In genomic region chr7:154996101-154996500, GRCh38 we compare ENCODE assay signal across 30 cellular contexts. TPM values are rescaled to one million over a fixed set of nuclear protein-coding genes. Genes with fewer than 3 reads are reported as not detected.
DNase-seq lines count a peak whose midpoint lies in the region; ATAC-seq, FAIRE-seq and TF ChIP-seq lines count a peak whose summit lies in the region.
"Had no signal": no experiment of that assay in that cellular context is flagged by ENCODE, and none has a peak within 500 bp of the region (broad histone marks: within the 10 kb centered on the region; RNA-seq: fewer than 3 reads in every experiment).

No MANE protein-coding gene starts in this region.

- H3K79me1 ChIP-seq in H9 (ENCODE audit: insufficient read depth, low read depth, low read length, poor library complexity, severe bottlenecking): peaks cover 5% of the 10 kb centered on the region

- H3K4me2 ChIP-seq in H9 (ENCODE audit: insufficient read depth, insufficient read length, low read length) (no peak overlapping the region), K562 (ENCODE audit: insufficient read depth, low read length) (no peak overlapping the region)
- H3K4me2 ChIP-seq: A549, BLaER1 had no signal

- POLR2A ChIA-PET in K562 (lab: Yijun Ruan, JAX): interaction anchor here (0.7 to 1.4 kb wide), 2 partner anchors 11 to 487 kb away, joined by 3 to 4 read pairs; no protein-coding TSS in a partner anchor

- H2BK12ac ChIP-seq in H9 (ENCODE audit: insufficient read length, low read depth, low read length): no peak overlapping the region

- no CpG with 5 or more reads among the region's 1 CpG for WGBS in H9 (ENCODE audit: extremely low coverage, insufficient read length, low lambda C conversion rate)
- WGBS in K562 (ENCODE audit: insufficient coverage, low coverage, missing lambda C conversion rate): 85% methylated on average over 1 of the region's 1 CpG

- CTCF ChIA-PET in K562 (lab: Yijun Ruan, JAX; ENCODE audit: low intra/inter-chr PET ratio): no interaction called here

- TF ChIP-seq POLR2A in K562 (conservative IDR thresholded peaks at IDR 0.05): no peak

- no peaks in the 10 kb centered on the region for H3K23me2 ChIP-seq in H9 (ENCODE audit: insufficient read length, low read depth, low read length, poor library complexity, severe bottlenecking)

- H3K36me3 ChIP-seq in K562 (ENCODE audit: control insufficient read depth, insufficient read depth, low read length) (peaks cover 89% of the 10 kb centered on the region), iPS-20b (ENCODE audit: insufficient read depth, low read depth, low read length) (peaks cover 67% of the 10 kb centered on the region), BE2C (peaks cover 64% of the 10 kb centered on the region)

- H2BK15ac ChIP-seq in H9 (ENCODE audit: low read depth, low read length): no peak overlapping the region

- H3K4me3 ChIP-seq in K562: no peak overlapping the region
- H3K4me3 ChIP-seq in iPS-20b (ENCODE audit: low read length): no peak overlapping the region
- no peak overlapping the region for H3K4me3 ChIP-seq in BE2C (ENCODE audit: low read depth, low read length)
- H3K4me3 ChIP-seq: A549, BLaER1 had no signal

- DNase-seq in G401 (ENCODE audit: low spot score) (peak; percentile 5), H9 (no peak), K562 (ENCODE audit: extremely low read depth in 1 of 4, low spot score in 3 of 4) (no peak), BE2C (no peak)
- DNase-seq: AML-193; C1 segment of cervical spinal cord; CD4-positive, alpha-beta memory T cell; CD4-positive, CD25-positive, alpha-beta regulatory T cell; CD8-positive, alpha-beta memory T cell; COR-L47; DMS 273 treated with DMSO at 0.1 percent for 48 hours; DMS153; DMS53; DMS79; DND-41; EL; GF-D8 had no signal

- TF ChIP-seq CTCF in H9 (conservative IDR thresholded peaks at IDR 0.05) (no peak), K562 (IDR thresholded peaks at IDR 0.05 in 2 of 3, conservative IDR thresholded peaks at IDR 0.05 in 1 of 3; ENCODE audit: insufficient read depth in 2 of 3, low read depth in 1 of 3, low read length in 3 of 3) (no peak), BE2C (IDR thresholded peaks at IDR 0.05; ENCODE audit: low read depth, low read length) (no peak)

- H3K9me3 Mint-ChIP-seq in H9: no peaks in the 10 kb centered on the region
- H3K9me3 Mint-ChIP-seq: CD14-positive monocyte; CD4-positive, alpha-beta memory T cell; CD4-positive, CD25-positive, alpha-beta regulatory T cell; CD8-positive, alpha-beta memory T cell had no signal

- H3K27ac ChIP-seq in H9 (ENCODE audit: insufficient read length, low read depth, low read length) (no peak overlapping the region), K562 (ENCODE audit: extremely low read depth, low read depth, low read length) (no peak overlapping the region), iPS-20b (ENCODE audit: low read length) (peak overlapping the region; percentile 22)
- H3K27ac ChIP-seq: 22Rv1, A549, BLaER1 had no signal

- H3K9ac ChIP-seq in H9 (ENCODE audit: extremely low read depth, insufficient read length, low read length): no peak overlapping the region
- no peak overlapping the region for H3K9ac ChIP-seq in K562 (ENCODE audit: insufficient read depth in 1 of 2, low read depth in 2 of 2, low read length in 2 of 2)
- H3K9ac ChIP-seq in iPS-20b (ENCODE audit: low read depth, low read length): no peak overlapping the region; the same call in 1 of the 2 replicates
- H3K9ac ChIP-seq: BLaER1 had no signal

- peak overlapping the region in 2 of 3 experiments; percentile 88 to 98; a peak in 3 of 7 replicates for H3K27ac Mint-ChIP-seq in H9
- H3K27ac Mint-ChIP-seq: B cell; CD4-positive, alpha-beta memory T cell; CD8-positive, alpha-beta memory T cell had no signal

- H3K27me3 ChIP-seq in H9 (ENCODE audit: insufficient read depth, low read length): no peaks in the 10 kb centered on the region
- H3K27me3 ChIP-seq in K562 (ENCODE audit: control insufficient read depth in 2 of 2, insufficient read depth in 2 of 2, low read length in 2 of 2): no peaks in the 10 kb centered on the region
- no peaks in the 10 kb centered on the region for H3K27me3 ChIP-seq in iPS-20b (ENCODE audit: insufficient read depth, low read length)
- H3K27me3 ChIP-seq in BE2C: no peaks in the 10 kb centered on the region
- H3K27me3 ChIP-seq: BLaER1 had no signal

- no peak overlapping the region for H4K91ac ChIP-seq in H9 (ENCODE audit: insufficient read length, low read depth, low read length)

- H3K4ac ChIP-seq in H9 (ENCODE audit: low read depth, low read length): no peak overlapping the region

- H3K4me3 Mint-ChIP-seq in H9: no peak overlapping the region
- H3K4me3 Mint-ChIP-seq: B cell; CD14-positive monocyte; CD4-positive, alpha-beta memory T cell; CD4-positive, CD25-positive, alpha-beta regulatory T cell; CD8-positive, alpha-beta memory T cell had no signal

- TF ChIP-seq EP300 in K562 (IDR thresholded peaks at IDR 0.05; ENCODE audit: low read length): no peak

- H3K9me3 ChIP-seq in H9 (ENCODE audit: control insufficient read depth, low read depth, low read length) (no peaks in the 10 kb centered on the region), K562 (replicated peaks; ENCODE audit: control insufficient read depth, insufficient read depth, low read depth, low read length) (no peaks in the 10 kb centered on the region), iPS-20b (ENCODE audit: insufficient read depth, low read depth, low read length) (no peaks in the 10 kb centered on the region), BE2C (no peaks in the 10 kb centered on the region)
- H3K9me3 ChIP-seq: A549, BLaER1 had no signal

- no peak overlapping the region for H4K5ac ChIP-seq in H9 (ENCODE audit: insufficient read length, low read depth, low read length)

- H2BK120ac ChIP-seq in H9 (ENCODE audit: low read depth, low read length, poor library complexity, severe bottlenecking): no peak overlapping the region

- H2BK5ac ChIP-seq in H9 (ENCODE audit: insufficient read length, low read length): no peak overlapping the region

- no peak overlapping the region for H3K56ac ChIP-seq in H9 (ENCODE audit: insufficient read length, low read depth, low read length)

- H3K23ac ChIP-seq in H9 (ENCODE audit: insufficient read length, low read depth, low read length): no peak overlapping the region

- no peak for TF ChIP-seq RAD21 in K562 (CRISPR knock-in tag; conservative IDR thresholded peaks at IDR 0.05 in 1 of 2, IDR thresholded peaks at IDR 0.05 in 1 of 2)

- H3K27me3 Mint-ChIP-seq in H9 (ENCODE audit: low read depth): no peaks in the 10 kb centered on the region
- H3K27me3 Mint-ChIP-seq: B cell; CD4-positive, alpha-beta memory T cell; CD4-positive, CD25-positive, alpha-beta regulatory T cell; CD8-positive, alpha-beta memory T cell had no signal

- no peak for ATAC-seq in K562
- no peak for ATAC-seq in GM19397 (IDR thresholded peaks at IDR 0.05; ENCODE audit: unreplicated experiment)
- ATAC-seq in GM18861 (IDR thresholded peaks at IDR 0.05; ENCODE audit: unreplicated experiment): no peak
- ATAC-seq in HG03139 (IDR thresholded peaks at IDR 0.05; ENCODE audit: unreplicated experiment): no peak
- ATAC-seq: A549 had no signal

- H3K4me1 Mint-ChIP-seq in H9: peaks cover 32% of the 10 kb centered on the region in 2 experiments
- H3K4me1 Mint-ChIP-seq: B cell, CD14-positive monocyte had no signal

- H3K79me2 ChIP-seq in H9 (ENCODE audit: insufficient read depth, low read length) (peaks cover 13% of the 10 kb centered on the region; the same call in 1 of the 2 replicates), K562 (ENCODE audit: control insufficient read depth, insufficient read depth, low read length) (peaks cover 42% of the 10 kb centered on the region)

- no peak overlapping the region for H3K18ac ChIP-seq in H9 (ENCODE audit: insufficient read length, low read depth, low read length)

- H3K4me1 ChIP-seq in H9 (ENCODE audit: insufficient read depth, low read length) (peaks cover 4% of the 10 kb centered on the region; the same call in 1 of the 2 replicates), K562 (replicated peaks in 1 of 2; ENCODE audit: control insufficient read depth in 2 of 2, insufficient read depth in 2 of 2, low read length in 2 of 2) (peaks cover 0 to 9% of the 10 kb centered on the region in 2 experiments; a peak in 2 of 5 replicates), iPS-20b (ENCODE audit: insufficient read depth, low read length) (peaks cover 21% of the 10 kb centered on the region; the same call in 1 of the 2 replicates), BE2C (no peaks in the 10 kb centered on the region)
- H3K4me1 ChIP-seq: A549 had no signal

- H3K14ac ChIP-seq in H9 (ENCODE audit: insufficient read depth, low read length): no peak overlapping the region

- no TSS peak for BruUV-seq in K562 (replicated peaks; lab: Mats Ljungman, UMichigan)

- H2AK5ac ChIP-seq in H9 (ENCODE audit: insufficient read length, low read length): no peak overlapping the region

- H3K9me1 ChIP-seq in K562 (ENCODE audit: control insufficient read depth, insufficient read depth, low read length): no peaks in the 10 kb centered on the region

- H2BK20ac ChIP-seq in H9 (ENCODE audit: low read depth, low read length, poor library complexity, severe bottlenecking): no peak overlapping the region

- FAIRE-seq in K562 (lab: Jason Lieb, UNC): no peak
- FAIRE-seq: A549, G401.6, GM12891, GM18507, GM19239 had no signal

- no peaks in the 10 kb centered on the region for H4K20me1 ChIP-seq in H9 (ENCODE audit: control insufficient read depth, insufficient read depth, insufficient read length)
- H4K20me1 ChIP-seq in K562 (replicated peaks; ENCODE audit: control insufficient read depth, insufficient read depth, low read length): no peaks in the 10 kb centered on the region; the same call in 1 of the 2 replicates

- intact Hi-C loops in K562 (cut with micrococcal nuclease): no loop called here

- H3K36me3 Mint-ChIP-seq in H9 (ENCODE audit: insufficient read depth in 1 of 3, low read depth in 3 of 3): peaks cover 19 to 52% (median 46%) of the 10 kb centered on the region in 3 experiments; a peak in 6 of 7 replicates

- H4K8ac ChIP-seq in H9 (replicated peaks; ENCODE audit: insufficient read length, low read depth, low read length): no peak overlapping the region

- in situ Hi-C loops in G401 (cut with HindIII; ENCODE audit: low sequenced_read_pairs) (no loop called here), K562 (cut with MboI) (no loop called here)

- H2AFZ ChIP-seq in H9 (ENCODE audit: low read length): no peak overlapping the region
- no peak overlapping the region for H2AFZ ChIP-seq in K562 (ENCODE audit: low read depth, low read length)

- H3T11ph ChIP-seq in H9 (ENCODE audit: low read length): no peak overlapping the region

RNA-seq across cellular contexts. Expression of gene PAXIP1, which starts 6.8 kb away (rescaled TPM):
- total RNA-seq in G401 (2014; rRNA removed; shearing (Covaris generic)): 20.2 and 33.8 TPM in 2 replicates
- total RNA-seq in H9 (2021) (31.0 and 32.6 TPM in 2 replicates), K562 (2014; rRNA removed) (25.4 and 26.9 TPM in 2 replicates), K562 (2014; rRNA removed; fragmentation: Illumina TruSeq; extraction: Trizol) (25.9 and 26.1 TPM in 2 replicates), K562 (2015; rRNA removed; fragmentation: Illumina TruSeq; extraction: Trizol) (29.2 and 30.2 TPM in 2 replicates), K562 (2021) (28.2 and 28.4 TPM in 2 replicates)
- total RNA-seq in K562 (2011; cell fraction: chromatin; rRNA removed; ENCODE audit: low replicate concordance): 30.7 and 81.3 TPM in 2 replicates
- 17.8 and 20.4 TPM in 2 replicates for total RNA-seq in K562 (2011; cell fraction: nucleolus; rRNA removed)
- total RNA-seq in K562 (2011; cell fraction: nucleoplasm; rRNA removed): 36.7 and 53.3 TPM in 2 replicates
- polyA plus RNA-seq in K562 (2011; rRNA removed) (19.0 and 29.1 TPM in 2 replicates), K562 (2014; fragmentation: Illumina TruSeq; extraction: Trizol) (30.1 and 36.1 TPM in 2 replicates), K562 (2014; fragmentation: Nextera tagmentation; extraction: Ambion mirVana) (10 to 100 TPM in 1 of 2 experiments, 1 to 10 TPM in 1; 9.7 to 17.5 TPM), K562 (2014; rRNA removed) (35.3 and 37.9 TPM in 2 replicates)
- 16.4 and 39.5 TPM in 2 replicates for polyA plus RNA-seq in K562 (2011; cell fraction: cytosol; rRNA removed)
- polyA plus RNA-seq in K562 (2011; cell fraction: nucleus; rRNA removed): 29.6 and 42.3 TPM in 2 replicates
- 17.0 and 20.7 TPM in 2 replicates for polyA plus RNA-seq in K562 (2012)
- polyA minus RNA-seq in K562 (2011; rRNA and poly(A)+ RNA removed): 15.4 and 19.7 TPM in 2 replicates
- polyA minus RNA-seq in K562 (2011; cell fraction: cytosol; rRNA and poly(A)+ RNA removed): 8.6 and 8.7 TPM in 2 replicates
- 21.9 and 22.2 TPM in 2 replicates for polyA minus RNA-seq in K562 (2011; cell fraction: nucleus; rRNA and poly(A)+ RNA removed)
- polyA plus RNA-seq in BE2C (2012; ENCODE audit: insufficient read depth, insufficient read length, low read depth): 12.1 TPM
